Comparison of ENCODE assay signal across 8 cellular contexts in the genomic region with DNA sequence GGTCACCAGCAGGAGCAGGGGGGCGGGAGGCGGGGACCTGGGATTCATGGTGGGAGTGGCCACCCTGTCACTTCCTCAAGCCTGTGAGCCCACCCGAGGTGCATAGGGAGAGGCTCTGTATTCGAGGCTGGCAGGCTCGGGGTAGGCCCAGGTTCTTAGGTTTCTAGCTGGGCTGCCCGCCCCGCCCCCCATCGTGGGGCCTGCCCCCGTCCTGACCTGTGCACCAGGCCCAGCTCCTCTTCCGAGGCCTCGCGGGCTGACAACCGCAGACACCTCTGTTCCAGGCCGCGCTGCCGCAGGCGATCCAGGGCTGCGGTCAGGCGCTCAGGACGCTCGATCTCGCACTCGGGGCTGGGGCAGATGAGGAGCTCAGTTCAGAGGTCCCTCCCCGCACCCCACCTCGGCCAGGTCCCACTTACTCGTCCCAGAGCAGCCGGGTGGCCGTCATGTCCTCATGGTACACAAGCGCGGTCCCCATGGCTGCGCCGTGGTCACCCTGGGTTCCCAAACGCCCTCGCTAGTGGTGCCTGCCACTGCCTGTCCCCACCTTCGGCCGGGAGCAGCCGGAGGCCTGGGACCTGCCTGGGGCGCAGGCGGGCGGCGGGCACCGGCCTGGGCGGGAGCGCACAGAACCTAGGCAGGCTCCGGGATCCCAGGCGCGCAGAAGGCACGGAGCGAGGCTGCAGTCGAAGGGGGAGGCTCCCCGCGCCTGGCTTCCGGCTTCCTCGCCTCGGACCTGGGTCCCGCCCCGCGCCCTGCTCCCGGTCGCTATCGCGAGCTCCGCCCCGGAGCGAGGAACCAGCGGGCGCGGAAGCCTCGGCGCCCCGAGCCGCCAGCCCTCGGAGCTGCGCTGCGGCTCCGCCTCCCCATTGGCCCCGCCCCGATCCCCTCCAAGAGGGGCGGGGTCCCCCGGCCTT. TPM values are rescaled to one million over a fixed set of nuclear protein-coding genes. Genes with fewer than 3 reads are reported as not detected.
DNase-seq lines count a peak whose midpoint lies in the region; ATAC-seq and TF ChIP-seq lines count a peak whose summit lies in the region.

A gene with protein sequence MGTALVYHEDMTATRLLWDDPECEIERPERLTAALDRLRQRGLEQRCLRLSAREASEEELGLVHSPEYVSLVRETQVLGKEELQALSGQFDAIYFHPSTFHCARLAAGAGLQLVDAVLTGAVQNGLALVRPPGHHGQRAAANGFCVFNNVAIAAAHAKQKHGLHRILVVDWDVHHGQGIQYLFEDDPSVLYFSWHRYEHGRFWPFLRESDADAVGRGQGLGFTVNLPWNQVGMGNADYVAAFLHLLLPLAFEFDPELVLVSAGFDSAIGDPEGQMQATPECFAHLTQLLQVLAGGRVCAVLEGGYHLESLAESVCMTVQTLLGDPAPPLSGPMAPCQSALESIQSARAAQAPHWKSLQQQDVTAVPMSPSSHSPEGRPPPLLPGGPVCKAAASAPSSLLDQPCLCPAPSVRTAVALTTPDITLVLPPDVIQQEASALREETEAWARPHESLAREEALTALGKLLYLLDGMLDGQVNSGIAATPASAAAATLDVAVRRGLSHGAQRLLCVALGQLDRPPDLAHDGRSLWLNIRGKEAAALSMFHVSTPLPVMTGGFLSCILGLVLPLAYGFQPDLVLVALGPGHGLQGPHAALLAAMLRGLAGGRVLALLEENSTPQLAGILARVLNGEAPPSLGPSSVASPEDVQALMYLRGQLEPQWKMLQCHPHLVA (minus strand): TSS at position 711 of the 917 bp plus-strand sequence. CDS start 233 bp downstream, at position 478.

- peaks cover 3% of the 10 kb centered on the region for H3K4me1 Mint-ChIP-seq in activated CD4-positive, alpha-beta T cell treated with anti-CD3 and anti-CD28 coated beads, Interleukin-2, amount 10 ng/mL, durations not matched to agents 24 days and 14 days

- peaks cover 45% of the 10 kb centered on the region for H3K4me1 ChIP-seq in lower lobe of right lung

- peaks cover 8% of the 10 kb centered on the region for H3K36me3 Mint-ChIP-seq in activated CD4-positive, alpha-beta T cell treated with anti-CD3 and anti-CD28 coated beads, Interleukin-2, amount 10 ng/mL, durations not matched to agents 24 days and 14 days (ENCODE audit: low read depth)

- H3K27me3 ChIP-seq in dorsolateral prefrontal cortex (no peaks in the 10 kb centered on the region), lower lobe of right lung (ENCODE audit: low read depth) (no peaks in the 10 kb centered on the region)

- peak within 1 kb of the TSS; percentile 92 for H3K4me3 ChIP-seq in GM12864 (ENCODE audit: low read depth, low read length)
- peak within 1 kb of the TSS; percentile 36 to 78 (median 67) for H3K4me3 ChIP-seq in dorsolateral prefrontal cortex
- peak within 1 kb of the TSS; percentile 92 for H3K4me3 ChIP-seq in lower lobe of right lung

- DNase-seq in GM12864 (ENCODE audit: low read depth) = no peak
- DNase-seq in NCI-H2171 treated with DMSO at 0.1 percent for 48 hours (lab: John Stamatoyannopoulos, UW) = peak; percentile 75
- peak; percentile 96 for DNase-seq in activated CD4-positive, alpha-beta T cell treated with anti-CD3 and anti-CD28 coated beads, Interleukin-2, amount 10 ng/mL, durations not matched to agents 24 days and 14 days
- DNase-seq in dorsolateral prefrontal cortex = peak in 1 of 10 donors; percentile 42
- peak; percentile 92 for DNase-seq in lower lobe of right lung
- DNase-seq in stimulated activated CD8-positive, alpha-beta memory T cell treated with anti-CD3 and anti-CD28 coated beads, Interleukin-12 subunit alpha, Interleukin-12 subunit beta, amount 100 ng/mL, for 1 hour (ENCODE audit: low read depth) = peak; percentile 51
- DNase-seq in middle frontal gyrus (ENCODE audit: extremely low spot score, low spot score) = no peak

- TF ChIP-seq CTCF in GM12864 (IDR thresholded peaks at IDR 0.05; ENCODE audit: low read depth, low read length, missing control alignments) (no peak), dorsolateral prefrontal cortex (IDR thresholded peaks at IDR 0.05 in 54 of 56, conservative IDR thresholded peaks at IDR 0.05 in 2 of 56; ENCODE audit: low read depth in 1 of 56, partially characterized antibody in 56 of 56) (peak in 1 of 56 donors; percentile 8), lower lobe of right lung (IDR thresholded peaks at IDR 0.05) (no peak)

- no peaks in the 10 kb centered on the region for H3K27me3 Mint-ChIP-seq in activated CD4-positive, alpha-beta T cell treated with anti-CD3 and anti-CD28 coated beads, Interleukin-2, amount 10 ng/mL, durations not matched to agents 24 days and 14 days

- H3K4me3 Mint-ChIP-seq in activated CD4-positive, alpha-beta T cell treated with anti-CD3 and anti-CD28 coated beads, Interleukin-2, amount 10 ng/mL, durations not matched to agents 24 days and 14 days = peak within 1 kb of the TSS; percentile 84

- intact Hi-C loops in activated CD4-positive, alpha-beta T cell treated with anti-CD3 and anti-CD28 coated beads, Interleukin-2, amount 10 ng/mL, durations not matched to agents 24 days and 14 days (cut with micrococcal nuclease) = loop anchor here (2.0 to 5.0 kb wide), 5 partner anchors 20 to 441 kb away; a partner anchor contains a TSS
- intact Hi-C loops in dorsolateral prefrontal cortex (cut with DNase I) (loop anchor here in 1 of 2 donors (5.0 kb wide), 1 partner anchor 91 kb away; a partner anchor contains a TSS), lower lobe of right lung (cut with DNase I) (no loop called here)

- H3K36me3 ChIP-seq in lower lobe of right lung = peaks cover 10% of the 10 kb centered on the region

- no peaks in the 10 kb centered on the region for H3K9me3 Mint-ChIP-seq in activated CD4-positive, alpha-beta T cell treated with anti-CD3 and anti-CD28 coated beads, Interleukin-2, amount 10 ng/mL, durations not matched to agents 24 days and 14 days

- H3K27ac Mint-ChIP-seq in activated CD4-positive, alpha-beta T cell treated with anti-CD3 and anti-CD28 coated beads, Interleukin-2, amount 10 ng/mL, durations not matched to agents 24 days and 14 days = peak within 1 kb of the TSS; percentile 80

- H3K27ac ChIP-seq in dorsolateral prefrontal cortex (peak within 1 kb of the TSS in 47 of 59 donors; percentile 2 to 83 (median 63)), lower lobe of right lung (peak within 1 kb of the TSS; percentile 79)

- H3K9me3 ChIP-seq in lower lobe of right lung = no peaks in the 10 kb centered on the region

- peak; percentile 49 for ATAC-seq in HG02588 (IDR thresholded peaks at IDR 0.05; ENCODE audit: unreplicated experiment)
- peak; percentile 88 to 89 for ATAC-seq in lower lobe of right lung

RNA-seq across cellular contexts. Expression of the gene that starts here (rescaled TPM):
- total RNA-seq in activated CD4-positive, alpha-beta T cell treated with anti-CD3 and anti-CD28 coated beads, Interleukin-2, amount 10 ng/mL, durations not matched to agents 24 days and 14 days = 62.2 and 64.6 TPM in 2 replicates
- total RNA-seq in dorsolateral prefrontal cortex (10 to 100 TPM; 20.2 to 75.9 (median 39.0) TPM), lower lobe of right lung (47.9 TPM)

Comparison
In these comparisons a context has a peak if more than half of its experiments do, and no peak if none do; other contexts are left out.
1. DNase-seq: peak in NCI-H2171 treated with DMSO at 0.1 percent for 48 hours (single experiment), activated CD4-positive, alpha-beta T cell treated with anti-CD3 and anti-CD28 coated beads, Interleukin-2, amount 10 ng/mL, durations not matched to agents 24 days and 14 days (single experiment), lower lobe of right lung (single experiment) and stimulated activated CD8-positive, alpha-beta memory T cell treated with anti-CD3 and anti-CD28 coated beads, Interleukin-12 subunit alpha, Interleukin-12 subunit beta, amount 100 ng/mL, for 1 hour (single experiment); none in GM12864 (single experiment) and middle frontal gyrus (single experiment).
2. Peak in every context shown above with its lines, with median percentiles within 50 percentile points of each other: H3K4me3 ChIP-seq.